1 cellular context compared by ENCODE assay signal in genomic region chr6:13447949-13448724, GRCh38.
TF ChIP-seq lines count a peak whose summit lies in the region.

No MANE protein-coding gene starts in this region.

TF ChIP-seq in GM12878, 131 proteins besides CTCF, POLR2A, EP300 and RAD21 (continued from another document):
- no peak for TF ChIP-seq ATF3 (IDR thresholded peaks at IDR 0.05; ENCODE audit: borderline replicate concordance, extremely low read depth, low read depth, low read length)
- TF ChIP-seq RUNX3 (IDR thresholded peaks at IDR 0.05; ENCODE audit: low read length) = no peak
- TF ChIP-seq GATAD2B (conservative IDR thresholded peaks at IDR 0.05; ENCODE audit: low read depth) = no peak
- TF ChIP-seq, protein P1, sequence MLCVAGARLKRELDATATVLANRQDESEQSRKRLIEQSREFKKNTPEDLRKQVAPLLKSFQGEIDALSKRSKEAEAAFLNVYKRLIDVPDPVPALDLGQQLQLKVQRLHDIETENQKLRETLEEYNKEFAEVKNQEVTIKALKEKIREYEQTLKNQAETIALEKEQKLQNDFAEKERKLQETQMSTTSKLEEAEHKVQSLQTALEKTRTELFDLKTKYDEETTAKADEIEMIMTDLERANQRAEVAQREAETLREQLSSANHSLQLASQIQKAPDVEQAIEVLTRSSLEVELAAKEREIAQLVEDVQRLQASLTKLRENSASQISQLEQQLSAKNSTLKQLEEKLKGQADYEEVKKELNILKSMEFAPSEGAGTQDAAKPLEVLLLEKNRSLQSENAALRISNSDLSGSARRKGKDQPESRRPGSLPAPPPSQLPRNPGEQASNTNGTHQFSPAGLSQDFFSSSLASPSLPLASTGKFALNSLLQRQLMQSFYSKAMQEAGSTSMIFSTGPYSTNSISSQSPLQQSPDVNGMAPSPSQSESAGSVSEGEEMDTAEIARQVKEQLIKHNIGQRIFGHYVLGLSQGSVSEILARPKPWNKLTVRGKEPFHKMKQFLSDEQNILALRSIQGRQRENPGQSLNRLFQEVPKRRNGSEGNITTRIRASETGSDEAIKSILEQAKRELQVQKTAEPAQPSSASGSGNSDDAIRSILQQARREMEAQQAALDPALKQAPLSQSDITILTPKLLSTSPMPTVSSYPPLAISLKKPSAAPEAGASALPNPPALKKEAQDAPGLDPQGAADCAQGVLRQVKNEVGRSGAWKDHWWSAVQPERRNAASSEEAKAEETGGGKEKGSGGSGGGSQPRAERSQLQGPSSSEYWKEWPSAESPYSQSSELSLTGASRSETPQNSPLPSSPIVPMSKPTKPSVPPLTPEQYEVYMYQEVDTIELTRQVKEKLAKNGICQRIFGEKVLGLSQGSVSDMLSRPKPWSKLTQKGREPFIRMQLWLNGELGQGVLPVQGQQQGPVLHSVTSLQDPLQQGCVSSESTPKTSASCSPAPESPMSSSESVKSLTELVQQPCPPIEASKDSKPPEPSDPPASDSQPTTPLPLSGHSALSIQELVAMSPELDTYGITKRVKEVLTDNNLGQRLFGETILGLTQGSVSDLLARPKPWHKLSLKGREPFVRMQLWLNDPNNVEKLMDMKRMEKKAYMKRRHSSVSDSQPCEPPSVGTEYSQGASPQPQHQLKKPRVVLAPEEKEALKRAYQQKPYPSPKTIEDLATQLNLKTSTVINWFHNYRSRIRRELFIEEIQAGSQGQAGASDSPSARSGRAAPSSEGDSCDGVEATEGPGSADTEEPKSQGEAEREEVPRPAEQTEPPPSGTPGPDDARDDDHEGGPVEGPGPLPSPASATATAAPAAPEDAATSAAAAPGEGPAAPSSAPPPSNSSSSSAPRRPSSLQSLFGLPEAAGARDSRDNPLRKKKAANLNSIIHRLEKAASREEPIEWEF (IDR thresholded peaks at IDR 0.05; ENCODE audit: insufficient replicate concordance, low read depth, low read length) = no peak
- no peak for TF ChIP-seq ZNF207 (IDR thresholded peaks at IDR 0.05; ENCODE audit: borderline replicate concordance)
- no peak for TF ChIP-seq SREBF2 (IDR thresholded peaks at IDR 0.05; ENCODE audit: low read length)
- no peak for TF ChIP-seq NFXL1 (IDR thresholded peaks at IDR 0.05; ENCODE audit: borderline replicate concordance)
- TF ChIP-seq ELK1 (IDR thresholded peaks at IDR 0.05; ENCODE audit: low read depth, low read length) = no peak
